Comparison of ENCODE assay signal across 1 cellular context in the genomic region with DNA sequence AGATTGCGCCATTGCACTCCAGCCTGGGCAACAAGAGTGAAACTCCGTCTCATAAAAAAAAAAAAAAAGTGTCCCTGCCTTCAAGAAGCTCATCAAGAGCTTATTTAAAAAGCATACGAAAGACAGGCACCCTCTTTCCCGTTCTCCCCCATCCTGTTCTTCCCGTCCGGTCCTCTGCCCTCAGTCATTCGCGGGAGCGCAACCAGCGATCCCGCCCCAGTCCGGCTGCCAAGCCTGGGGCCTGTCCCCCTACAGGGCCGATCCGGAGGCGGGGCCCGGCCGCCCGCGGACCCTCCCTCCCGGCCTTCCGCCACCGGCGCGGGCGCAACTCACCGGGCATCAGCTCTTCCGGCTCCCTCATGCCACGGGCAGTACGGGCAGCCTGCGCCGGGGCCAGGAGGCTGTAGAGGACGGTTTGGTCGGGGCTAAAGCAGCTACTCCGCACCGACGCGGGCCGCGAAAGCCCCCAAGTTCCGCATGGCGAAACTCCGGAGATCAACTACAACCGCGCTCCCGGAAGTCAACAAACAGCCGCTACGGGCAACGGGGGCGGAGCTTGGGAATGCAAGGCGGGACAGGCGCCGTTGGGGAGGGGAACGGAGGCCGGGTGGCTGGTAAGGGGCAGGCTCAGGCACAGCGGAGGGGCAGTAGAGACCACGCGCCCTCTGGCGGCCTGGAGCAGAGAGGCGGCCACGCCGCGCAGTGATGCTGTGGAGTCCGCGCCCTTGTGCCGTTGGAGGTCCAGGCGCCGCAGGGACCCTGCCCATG.
TF ChIP-seq lines count a peak whose summit lies in the region.

TSS of gene RPGR (minus strand) at position 503 of the 768 bp plus-strand sequence. CDS start at position 361, 142 bp downstream.

TF ChIP-seq in GM12878, 131 proteins besides CTCF, POLR2A, EP300 and RAD21 (continued from another document):
- TF ChIP-seq, protein P1, sequence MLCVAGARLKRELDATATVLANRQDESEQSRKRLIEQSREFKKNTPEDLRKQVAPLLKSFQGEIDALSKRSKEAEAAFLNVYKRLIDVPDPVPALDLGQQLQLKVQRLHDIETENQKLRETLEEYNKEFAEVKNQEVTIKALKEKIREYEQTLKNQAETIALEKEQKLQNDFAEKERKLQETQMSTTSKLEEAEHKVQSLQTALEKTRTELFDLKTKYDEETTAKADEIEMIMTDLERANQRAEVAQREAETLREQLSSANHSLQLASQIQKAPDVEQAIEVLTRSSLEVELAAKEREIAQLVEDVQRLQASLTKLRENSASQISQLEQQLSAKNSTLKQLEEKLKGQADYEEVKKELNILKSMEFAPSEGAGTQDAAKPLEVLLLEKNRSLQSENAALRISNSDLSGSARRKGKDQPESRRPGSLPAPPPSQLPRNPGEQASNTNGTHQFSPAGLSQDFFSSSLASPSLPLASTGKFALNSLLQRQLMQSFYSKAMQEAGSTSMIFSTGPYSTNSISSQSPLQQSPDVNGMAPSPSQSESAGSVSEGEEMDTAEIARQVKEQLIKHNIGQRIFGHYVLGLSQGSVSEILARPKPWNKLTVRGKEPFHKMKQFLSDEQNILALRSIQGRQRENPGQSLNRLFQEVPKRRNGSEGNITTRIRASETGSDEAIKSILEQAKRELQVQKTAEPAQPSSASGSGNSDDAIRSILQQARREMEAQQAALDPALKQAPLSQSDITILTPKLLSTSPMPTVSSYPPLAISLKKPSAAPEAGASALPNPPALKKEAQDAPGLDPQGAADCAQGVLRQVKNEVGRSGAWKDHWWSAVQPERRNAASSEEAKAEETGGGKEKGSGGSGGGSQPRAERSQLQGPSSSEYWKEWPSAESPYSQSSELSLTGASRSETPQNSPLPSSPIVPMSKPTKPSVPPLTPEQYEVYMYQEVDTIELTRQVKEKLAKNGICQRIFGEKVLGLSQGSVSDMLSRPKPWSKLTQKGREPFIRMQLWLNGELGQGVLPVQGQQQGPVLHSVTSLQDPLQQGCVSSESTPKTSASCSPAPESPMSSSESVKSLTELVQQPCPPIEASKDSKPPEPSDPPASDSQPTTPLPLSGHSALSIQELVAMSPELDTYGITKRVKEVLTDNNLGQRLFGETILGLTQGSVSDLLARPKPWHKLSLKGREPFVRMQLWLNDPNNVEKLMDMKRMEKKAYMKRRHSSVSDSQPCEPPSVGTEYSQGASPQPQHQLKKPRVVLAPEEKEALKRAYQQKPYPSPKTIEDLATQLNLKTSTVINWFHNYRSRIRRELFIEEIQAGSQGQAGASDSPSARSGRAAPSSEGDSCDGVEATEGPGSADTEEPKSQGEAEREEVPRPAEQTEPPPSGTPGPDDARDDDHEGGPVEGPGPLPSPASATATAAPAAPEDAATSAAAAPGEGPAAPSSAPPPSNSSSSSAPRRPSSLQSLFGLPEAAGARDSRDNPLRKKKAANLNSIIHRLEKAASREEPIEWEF (IDR thresholded peaks at IDR 0.05; ENCODE audit: insufficient replicate concordance, low read depth, low read length): no peak
- TF ChIP-seq SUPT20H (IDR thresholded peaks at IDR 0.05; ENCODE audit: borderline replicate concordance, control insufficient read depth, low read depth, low read length): no peak
- TF ChIP-seq ZNF24 (IDR thresholded peaks at IDR 0.05): no peak
- TF ChIP-seq ZZZ3 (IDR thresholded peaks at IDR 0.05; ENCODE audit: control insufficient read depth, insufficient read length, low read depth): no peak
- no peak for TF ChIP-seq NR2C1 (IDR thresholded peaks at IDR 0.05)
- TF ChIP-seq NBN (IDR thresholded peaks at IDR 0.05): no peak
- no peak for TF ChIP-seq ATF7 (IDR thresholded peaks at IDR 0.05; ENCODE audit: low read depth)
- TF ChIP-seq, protein P2, sequence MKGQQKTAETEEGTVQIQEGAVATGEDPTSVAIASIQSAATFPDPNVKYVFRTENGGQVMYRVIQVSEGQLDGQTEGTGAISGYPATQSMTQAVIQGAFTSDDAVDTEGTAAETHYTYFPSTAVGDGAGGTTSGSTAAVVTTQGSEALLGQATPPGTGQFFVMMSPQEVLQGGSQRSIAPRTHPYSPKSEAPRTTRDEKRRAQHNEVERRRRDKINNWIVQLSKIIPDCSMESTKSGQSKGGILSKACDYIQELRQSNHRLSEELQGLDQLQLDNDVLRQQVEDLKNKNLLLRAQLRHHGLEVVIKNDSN (IDR thresholded peaks at IDR 0.05; ENCODE audit: borderline replicate concordance, extremely low read length, insufficient read depth, low read depth, low read length): no peak
- TF ChIP-seq CHD1 (IDR thresholded peaks at IDR 0.05; ENCODE audit: low read depth, low read length): no peak
- peak in 1 of 2 experiments; percentile 74; a peak in 1 of 4 replicates for TF ChIP-seq SRF (IDR thresholded peaks at IDR 0.05; ENCODE audit: low read depth in 2 of 2, low read length in 2 of 2)
- peak; percentile 59 for TF ChIP-seq IKZF1 (conservative IDR thresholded peaks at IDR 0.05)
- no peak for TF ChIP-seq KDM1A (IDR thresholded peaks at IDR 0.05; ENCODE audit: borderline replicate concordance)
- TF ChIP-seq TARDBP (IDR thresholded peaks at IDR 0.05; ENCODE audit: borderline replicate concordance): no peak
- no peak for TF ChIP-seq ZBTB11 (CRISPR knock-in tag; IDR thresholded peaks at IDR 0.05)
